Comparison of ENCODE assay signal across 28 cellular contexts in the genomic region with DNA sequence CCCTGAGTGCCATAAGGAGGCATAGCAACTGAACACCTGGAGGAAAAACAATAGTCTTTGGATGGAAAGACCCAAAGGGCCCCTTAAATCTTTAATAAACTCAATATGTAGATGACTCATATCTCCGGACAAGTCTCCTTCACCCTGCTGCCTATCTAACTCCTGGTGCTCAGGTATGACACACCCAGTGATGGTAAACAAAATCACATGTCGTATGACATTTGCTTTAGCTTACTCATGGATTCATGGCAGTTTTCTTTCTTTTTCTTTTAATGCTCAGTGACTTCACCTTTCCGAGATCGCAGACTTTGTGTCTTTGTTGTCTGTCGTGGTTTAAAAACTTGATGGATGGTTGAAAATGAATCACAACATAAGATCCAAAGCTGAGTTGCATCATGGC.
A peak's percentile ranks its signal among the peaks of the same experiment; 100 is the strongest.
DNase-seq lines count a peak whose midpoint lies in the region; ATAC-seq, FAIRE-seq and TF ChIP-seq lines count a peak whose summit lies in the region.
"Had no signal": no experiment of that assay in that cellular context is flagged by ENCODE, and none has a peak within 500 bp of the region (broad histone marks: within the 10 kb centered on the region; RNA-seq: fewer than 3 reads in every experiment).

No MANE protein-coding gene starts in this region.

- no peaks in the 10 kb centered on the region for H3K36me3 ChIP-seq in bronchial epithelial cell (ENCODE audit: control insufficient read depth, insufficient read depth, low read length)
- H3K36me3 ChIP-seq in mucosa of descending colon (ENCODE audit: low read depth), result no peaks in the 10 kb centered on the region
- H3K36me3 ChIP-seq: ascending aorta, transverse colon had no signal

- ATAC-seq in mucosa of descending colon (peak; percentile 98), GM21576 (IDR thresholded peaks at IDR 0.05; ENCODE audit: unreplicated experiment) (no peak), GM18870 (IDR thresholded peaks at IDR 0.05; ENCODE audit: unreplicated experiment) (no peak)
- ATAC-seq: activated T-cell treated with anti-CD3 and anti-CD28 coated beads, Interleukin-2, amount 50 U/mL, for 72 hours; stimulated activated effector memory CD8-positive, alpha-beta T cell treated with anti-CD3 and anti-CD28 coated beads, Interleukin-12 subunit alpha, Interleukin-12 subunit beta, amount 100 ng/mL, for 72 hours; T-helper 17 cell had no signal

- DNase-seq in DMS153 treated with DMSO at 0.1 percent for 48 hours (lab: John Stamatoyannopoulos, UW; ENCODE audit: unreplicated experiment) (peak; percentile 15), HT1080 (ENCODE audit: low read depth) (peak; percentile 46), bronchial epithelial cell (ENCODE audit: low read depth) (peak; percentile 86), mucosa of descending colon (peak in 1 of 3 donors; percentile 14), H4 (ENCODE audit: low spot score) (no peak)
- DNase-seq: activated T-cell treated with anti-CD3 and anti-CD28 coated beads, Interleukin-2, amount 50 U/mL, for 72 hours; C1 segment of cervical spinal cord; caudate nucleus; COR-L47; cortex of kidney; effector memory CD4-positive, alpha-beta T cell; erythroblast; islet precursor cell; NCI-H1417; NCI-H2029; NCI-H226; NCI-H82; nephron progenitor cell; SK-N-SH; stimulated activated CD4-positive, alpha-beta T cell treated with anti-CD3 and anti-CD28 coated beads, Interleukin-15, amount 100 ng/mL, for 24 hours; T-helper 17 cell; transverse colon had no signal

- no peak for FAIRE-seq in bronchial epithelial cell (lab: Jason Lieb, UNC)
- FAIRE-seq: GM19239, H1 had no signal

- H3K9me3 ChIP-seq in mucosa of descending colon, result no peaks in the 10 kb centered on the region
- H3K9me3 ChIP-seq: ascending aorta, SK-N-SH, transverse colon had no signal

- H3K4me1 ChIP-seq in mucosa of descending colon (ENCODE audit: low read depth), result no peaks in the 10 kb centered on the region
- H3K4me1 ChIP-seq: ascending aorta, transverse colon had no signal

- intact Hi-C loops in mucosa of descending colon (cut with DNase I, micrococcal nuclease), result no loop called here

- H3K27me3 ChIP-seq in bronchial epithelial cell (ENCODE audit: control insufficient read depth, insufficient read depth, low read length), result no peaks in the 10 kb centered on the region
- H3K27me3 ChIP-seq: ascending aorta, transverse colon had no signal

- H3K4me3 ChIP-seq in bronchial epithelial cell (ENCODE audit: low read depth, low read length), result no peak overlapping the region
- no peak overlapping the region for H3K4me3 ChIP-seq in mucosa of descending colon
- H3K4me3 ChIP-seq: ascending aorta, transverse colon had no signal

- TF ChIP-seq CTCF in bronchial epithelial cell (IDR thresholded peaks at IDR 0.05; ENCODE audit: insufficient read depth, low read length, severe bottlenecking), result no peak
- TF ChIP-seq CTCF in mucosa of descending colon (IDR thresholded peaks at IDR 0.05), result no peak
